ENCODE assay signal across 8 cellular contexts in genomic region chr17:7614422-7615264, GRCh38. TPM values are rescaled to one million over a fixed set of nuclear protein-coding genes. Genes with fewer than 3 reads are reported as not detected.
DNase-seq lines count a peak whose midpoint lies in the region; ATAC-seq lines count a peak whose summit lies in the region.

TSS of gene FXR2 (minus strand) at chr17:7614897. CDS start at chr17:7614532, 365 bp downstream.

- H3K4me1 Mint-ChIP-seq in natural killer cell treated with Interleukin-12 subunit alpha and Interleukin-12 subunit beta and Interleukin-15 and Interleukin-18, amount 100 ng/mL, for 72 hours (ENCODE audit: low read depth in 2 of 2) = peaks cover 29 to 31% of the 10 kb centered on the region in 2 donors

- no peaks in the 10 kb centered on the region; the same call in 1 of the 2 replicates for H3K27me3 ChIP-seq in H7 (ENCODE audit: control insufficient read depth, insufficient read depth, low read length)

- H3K4me3 Mint-ChIP-seq in natural killer cell treated with Interleukin-12 subunit alpha and Interleukin-12 subunit beta and Interleukin-15 and Interleukin-18, amount 100 ng/mL, for 72 hours = peak within 1 kb of the TSS; percentile 95

- H3K27me3 Mint-ChIP-seq in natural killer cell treated with Interleukin-12 subunit alpha and Interleukin-12 subunit beta and Interleukin-15 and Interleukin-18, amount 100 ng/mL, for 72 hours = no peaks in the 10 kb centered on the region

- peak within 1 kb of the TSS; percentile 89 to 92 for H3K27ac Mint-ChIP-seq in natural killer cell treated with Interleukin-12 subunit alpha and Interleukin-12 subunit beta and Interleukin-15 and Interleukin-18, amount 100 ng/mL, for 72 hours

- peak within 1 kb of the TSS; percentile 79 for H3K4me3 ChIP-seq in H7 (ENCODE audit: insufficient read depth, low read depth, low read length)

- peak; percentile 97 to 98 for ATAC-seq in natural killer cell treated with Interleukin-12 subunit alpha and Interleukin-12 subunit beta and Interleukin-15 and Interleukin-18, amount 100 ng/mL, for 72 hours
- ATAC-seq in stimulated activated naive CD8-positive, alpha-beta T cell treated with anti-CD3 and anti-CD28 coated beads, Interleukin-15, Interleukin-2, amounts not matched to agents 100 U/mL and 50 U/mL, for 24 hours = peak; percentile 95

- H3K9me3 Mint-ChIP-seq in natural killer cell treated with Interleukin-12 subunit alpha and Interleukin-12 subunit beta and Interleukin-15 and Interleukin-18, amount 100 ng/mL, for 72 hours = no peaks in the 10 kb centered on the region

- peaks cover 4% of the 10 kb centered on the region for H3K36me3 Mint-ChIP-seq in natural killer cell treated with Interleukin-12 subunit alpha and Interleukin-12 subunit beta and Interleukin-15 and Interleukin-18, amount 100 ng/mL, for 72 hours

- H3K36me3 ChIP-seq in H7 (replicated peaks; ENCODE audit: control insufficient read depth, insufficient read depth, low read length) = peaks cover 2% of the 10 kb centered on the region; the same call in 1 of the 2 replicates

- DNase-seq in G401 (ENCODE audit: low spot score) = peak; percentile 100
- DNase-seq in H7 = peak; percentile 100
- peak; percentile 99 for DNase-seq in M059J (ENCODE audit: low read depth)
- peak; percentile 100 for DNase-seq in SHP77 (lab: John Stamatoyannopoulos, UW)
- DNase-seq in activated effector memory CD4-positive, alpha-beta T cell treated with Interleukin-2 at 50 U/mL for 16 hours = peak; percentile 99
- DNase-seq in fibroblast of peridontal ligament (ENCODE audit: extremely low read depth) = peak; percentile 100
- DNase-seq in natural killer cell treated with Interleukin-12 subunit alpha and Interleukin-12 subunit beta and Interleukin-15 and Interleukin-18, amount 100 ng/mL, for 72 hours (ENCODE audit: low spot score) = peak; percentile 99
- peak; percentile 100 for DNase-seq in stimulated activated naive CD8-positive, alpha-beta T cell treated with anti-CD3 and anti-CD28 coated beads, Interleukin-15, Interleukin-2, amounts not matched to agents 100 U/mL and 50 U/mL, for 24 hours

- in situ Hi-C loops in G401 (cut with HindIII; ENCODE audit: low sequenced_read_pairs) = no loop called here

RNA-seq across cellular contexts. Expression of gene FXR2, which starts in this region (rescaled TPM):
- total RNA-seq in G401 (2014; rRNA removed; shearing (Covaris generic)) = 75.9 and 88.0 TPM in 2 replicates
- 49.0 and 52.0 TPM in 2 replicates for total RNA-seq in H7 (2014; rRNA removed; shearing (Covaris generic))
- 28.3 and 51.7 TPM in 2 replicates for total RNA-seq in M059J (2014; rRNA removed; shearing (Covaris generic))
- 10 to 100 TPM; 42.7 to 56.6 TPM for total RNA-seq in natural killer cell treated with Interleukin-12 subunit alpha and Interleukin-12 subunit beta and Interleukin-15 and Interleukin-18, amount 100 ng/mL, for 72 hours

Comparison
In these comparisons a context has a peak if more than half of its experiments do, and no peak if none do; other contexts are left out.
1. Peak in every context shown above with its lines: DNase-seq, ATAC-seq and H3K4me3 ChIP-seq.